In the genomic region with DNA sequence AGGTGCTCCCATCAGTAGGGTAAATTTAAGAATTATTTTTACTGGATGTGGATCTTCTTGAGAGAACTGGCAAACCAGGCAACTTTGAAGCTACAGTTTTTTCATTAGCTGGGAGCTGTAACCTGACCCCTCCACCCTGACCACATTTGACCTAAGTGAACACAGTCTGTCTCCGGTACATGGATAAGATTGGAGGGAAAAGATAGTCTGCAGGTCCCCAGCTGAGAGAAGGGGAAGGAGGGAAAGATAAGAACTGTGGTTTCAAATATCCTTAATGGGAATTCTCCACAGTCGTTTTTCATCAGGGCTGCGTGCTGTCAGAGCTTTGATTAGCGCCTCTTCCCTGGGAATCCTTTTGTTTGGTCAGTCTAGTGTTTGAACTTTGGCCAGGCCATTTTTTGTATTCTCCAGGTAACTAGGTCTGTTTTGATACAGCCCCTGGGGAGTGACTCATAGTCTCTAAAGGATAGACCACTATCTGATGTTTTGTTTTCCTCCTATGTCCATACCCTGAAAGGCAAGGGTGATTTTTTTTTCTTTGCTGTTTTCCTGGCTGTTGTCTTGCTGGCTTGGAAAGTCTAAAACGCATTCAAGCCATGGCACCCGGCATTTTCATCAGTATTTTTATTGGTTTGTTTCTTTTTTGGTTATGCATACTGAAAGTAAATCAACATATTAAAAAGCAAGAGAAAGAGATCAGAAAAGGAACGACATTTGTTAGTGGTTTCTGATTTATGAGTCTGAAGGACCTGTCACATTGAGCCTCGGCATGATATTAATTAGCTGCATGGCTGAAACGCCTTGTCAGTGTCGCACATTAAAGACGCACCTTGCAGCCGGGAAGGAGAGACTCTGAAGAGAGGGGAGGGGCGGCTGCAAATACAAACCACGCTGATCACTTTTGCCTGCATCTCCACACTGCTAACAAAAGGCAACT, we compare ENCODE assay signal across 8 cellular contexts.
DNase-seq lines count a peak whose midpoint lies in the region; ATAC-seq and TF ChIP-seq lines count a peak whose summit lies in the region.

No MANE protein-coding gene starts in this region.

- peak overlapping the region; percentile 43 for H4K12ac ChIP-seq in trophoblast cell (ENCODE audit: low read depth, low read length)

- no peaks in the 10 kb centered on the region for H3K36me3 Mint-ChIP-seq in activated CD4-positive, alpha-beta T cell treated with anti-CD3 and anti-CD28 coated beads, Interleukin-2, amount 10 ng/mL, durations not matched to agents 7 days and 5 days (ENCODE audit: low read depth)
- H3K36me3 Mint-ChIP-seq in brain: no peaks in the 10 kb centered on the region

- ATAC-seq in GM21360 (IDR thresholded peaks at IDR 0.05; ENCODE audit: unreplicated experiment): no peak

- H3K14ac ChIP-seq in trophoblast cell (ENCODE audit: low read length): peak overlapping the region; percentile 92

- H3K23ac ChIP-seq in trophoblast cell (ENCODE audit: low read length): no peak overlapping the region

- WGBS in trophoblast cell (ENCODE audit: extremely low coverage, insufficient coverage, insufficient read length): no CpG with 5 or more reads among the region's 14 CpGs

- H3K18ac ChIP-seq in trophoblast cell (ENCODE audit: low read length): peak overlapping the region; percentile 89

- no peak overlapping the region for H2AFZ ChIP-seq in trophoblast cell (ENCODE audit: insufficient read depth, low read length, poor library complexity)

- H2BK120ac ChIP-seq in trophoblast cell (ENCODE audit: insufficient read depth, low read length, poor library complexity): peak overlapping the region; percentile 85

- H3K79me1 ChIP-seq in trophoblast cell (ENCODE audit: low read length): peaks cover 50% of the 10 kb centered on the region

- peaks cover 6% of the 10 kb centered on the region for H3K4me1 Mint-ChIP-seq in activated CD4-positive, alpha-beta T cell treated with anti-CD3 and anti-CD28 coated beads, Interleukin-2, amount 10 ng/mL, durations not matched to agents 7 days and 5 days
- H3K4me1 Mint-ChIP-seq in brain: peaks cover 44% of the 10 kb centered on the region

- H3K4me1 ChIP-seq in trophoblast cell (ENCODE audit: control insufficient read depth in 1 of 2, insufficient read depth in 2 of 2, low read length in 2 of 2): peaks cover 17 to 25% of the 10 kb centered on the region in 2 experiments
- H3K4me1 ChIP-seq in Peyer's patch: no peaks in the 10 kb centered on the region

- TF ChIP-seq POLR2A in Peyer's patch (IDR thresholded peaks at IDR 0.05): no peak

- H2AK5ac ChIP-seq in trophoblast cell (ENCODE audit: low read length): peak overlapping the region; percentile 88

- peaks cover 12% of the 10 kb centered on the region for H3K79me2 ChIP-seq in trophoblast cell (ENCODE audit: control insufficient read depth, insufficient read depth, low read length, poor library complexity)

- H3K27ac ChIP-seq in trophoblast cell (ENCODE audit: low read depth, low read length) (peak overlapping the region; percentile 91), dorsolateral prefrontal cortex (no peak overlapping the region), Peyer's patch (no peak overlapping the region)

- H3K36me3 ChIP-seq in trophoblast cell (ENCODE audit: control insufficient read depth in 1 of 2, insufficient read depth in 2 of 2, low read length in 2 of 2) (peaks cover 0 to 9% of the 10 kb centered on the region in 2 experiments), Peyer's patch (no peaks in the 10 kb centered on the region)

- H4K8ac ChIP-seq in trophoblast cell (ENCODE audit: low read depth, low read length): peak overlapping the region; percentile 86

- DNase-seq in activated CD4-positive, alpha-beta T cell treated with anti-CD3 and anti-CD28 coated beads, Interleukin-2, amount 10 ng/mL, durations not matched to agents 7 days and 5 days: no peak
- DNase-seq in activated CD4-positive, alpha-beta T cell treated with anti-CD3 and anti-CD28 coated beads for 4 hours: no peak
- DNase-seq in NCI-H226: peak; percentile 86
- peak; percentile 82 to 85 for DNase-seq in trophoblast cell
- no peak for DNase-seq in dorsolateral prefrontal cortex
- no peak for DNase-seq in Peyer's patch

- H3K27me3 Mint-ChIP-seq in activated CD4-positive, alpha-beta T cell treated with anti-CD3 and anti-CD28 coated beads, Interleukin-2, amount 10 ng/mL, durations not matched to agents 7 days and 5 days: peaks cover 7% of the 10 kb centered on the region
- peaks cover 3% of the 10 kb centered on the region for H3K27me3 Mint-ChIP-seq in brain

- peak overlapping the region; percentile 96 for H2BK12ac ChIP-seq in trophoblast cell (ENCODE audit: low read length)

- H3K4me3 Mint-ChIP-seq in activated CD4-positive, alpha-beta T cell treated with anti-CD3 and anti-CD28 coated beads, Interleukin-2, amount 10 ng/mL, durations not matched to agents 7 days and 5 days: peak overlapping the region; percentile 4
- peak overlapping the region; percentile 22 to 72 (median 54) for H3K4me3 Mint-ChIP-seq in brain

- H4K91ac ChIP-seq in trophoblast cell (ENCODE audit: low read depth, low read length): peak overlapping the region; percentile 95

- peaks cover 3% of the 10 kb centered on the region for H3K9me3 ChIP-seq in trophoblast cell (ENCODE audit: insufficient read depth, low read depth, low read length)
- H3K9me3 ChIP-seq in Peyer's patch: no peaks in the 10 kb centered on the region

- intact Hi-C loops in dorsolateral prefrontal cortex (cut with DNase I): no loop called here

- CTCF ChIA-PET in activated CD4-positive, alpha-beta T cell treated with anti-CD3 and anti-CD28 coated beads, Interleukin-2, amount 10 ng/mL, durations not matched to agents 7 days and 5 days (lab: Charles Lee): no interaction called here

- no peaks in the 10 kb centered on the region for H3K27me3 ChIP-seq in trophoblast cell (ENCODE audit: insufficient read depth, low read length)
- H3K27me3 ChIP-seq in dorsolateral prefrontal cortex: peaks cover 0 to 9% (median 0%) of the 10 kb centered on the region in 45 donors
- no peaks in the 10 kb centered on the region for H3K27me3 ChIP-seq in Peyer's patch

- H3K4me3 ChIP-seq in trophoblast cell (ENCODE audit: low read depth, low read length) (no peak overlapping the region), dorsolateral prefrontal cortex (peak overlapping the region in 28 of 59 donors; percentile 1 to 41 (median 24)), Peyer's patch (no peak overlapping the region)

- peak overlapping the region; percentile 24 for H3K4me2 ChIP-seq in trophoblast cell (ENCODE audit: low read length)

- no peak for TF ChIP-seq CTCF in brain (conservative IDR thresholded peaks at IDR 0.05)
- TF ChIP-seq CTCF in dorsolateral prefrontal cortex (IDR thresholded peaks at IDR 0.05 in 54 of 56, conservative IDR thresholded peaks at IDR 0.05 in 2 of 56; ENCODE audit: low read depth in 1 of 56, partially characterized antibody in 56 of 56): no peak
- TF ChIP-seq CTCF in Peyer's patch (IDR thresholded peaks at IDR 0.05): no peak

- H3K4ac ChIP-seq in trophoblast cell (ENCODE audit: low read depth, low read length): peak overlapping the region; percentile 92

- peak overlapping the region; percentile 4 for H3K27ac Mint-ChIP-seq in activated CD4-positive, alpha-beta T cell treated with anti-CD3 and anti-CD28 coated beads, Interleukin-2, amount 10 ng/mL, durations not matched to agents 7 days and 5 days
- H3K27ac Mint-ChIP-seq in brain: peak overlapping the region in 3 of 5 experiments; percentile 30 to 82 (median 67)

- no peak overlapping the region for H3K9ac ChIP-seq in trophoblast cell (ENCODE audit: low read length)

- POLR2A ChIA-PET in activated CD4-positive, alpha-beta T cell treated with anti-CD3 and anti-CD28 coated beads, Interleukin-2, amount 10 ng/mL, durations not matched to agents 7 days and 5 days (lab: Charles Lee): no interaction called here

- H3K9me3 Mint-ChIP-seq in activated CD4-positive, alpha-beta T cell treated with anti-CD3 and anti-CD28 coated beads, Interleukin-2, amount 10 ng/mL, durations not matched to agents 7 days and 5 days: no peaks in the 10 kb centered on the region
- peaks cover 0 to 4% (median 0%) of the 10 kb centered on the region in 5 experiments for H3K9me3 Mint-ChIP-seq in brain

- peak overlapping the region; percentile 79 for H2BK5ac ChIP-seq in trophoblast cell (ENCODE audit: low read depth, low read length, poor library complexity)

Comparison
In these comparisons a context has a peak if more than half of its experiments do, and no peak if none do; other contexts are left out.
1. DNase-seq: peak in NCI-H226 (single experiment) and trophoblast cell (2 of 2); none in activated CD4-positive, alpha-beta T cell treated with anti-CD3 and anti-CD28 coated beads, Interleukin-2, amount 10 ng/mL, durations not matched to agents 7 days and 5 days (single experiment), activated CD4-positive, alpha-beta T cell treated with anti-CD3 and anti-CD28 coated beads for 4 hours (0 of 2), dorsolateral prefrontal cortex (0 of 10) and Peyer's patch (0 of 3).